ENCODE assay signal across 11 cellular contexts in genomic region chr1:246280551-246280950, GRCh38.
DNase-seq lines count a peak whose midpoint lies in the region; ATAC-seq and TF ChIP-seq lines count a peak whose summit lies in the region.
"Had no signal": no experiment of that assay in that cellular context is flagged by ENCODE, and none has a peak within 500 bp of the region (broad histone marks: within the 10 kb centered on the region; RNA-seq: fewer than 3 reads in every experiment).

No MANE protein-coding gene starts in this region.

- H3F3A ChIP-seq in PC-3 (ENCODE audit: low read length, unreplicated experiment) = no peaks in the 10 kb centered on the region

- no peak overlapping the region for H3K4me2 ChIP-seq in PC-3 (ENCODE audit: low read length)

- peak; percentile 17; the same call in 1 of the 2 replicates for ATAC-seq in PC-3
- no peak for ATAC-seq in natural killer cell
- ATAC-seq in GM18502 (IDR thresholded peaks at IDR 0.05; ENCODE audit: poor library complexity, unreplicated experiment) = no peak
- ATAC-seq: heart right ventricle had no signal

- no peaks in the 10 kb centered on the region for H3K27me3 ChIP-seq in PC-3 (ENCODE audit: low read length)
- H3K27me3 ChIP-seq: heart right ventricle had no signal

- no peak overlapping the region for H3K27ac Mint-ChIP-seq in natural killer cell

- H3K36me3 Mint-ChIP-seq in natural killer cell = no peaks in the 10 kb centered on the region

- POLR2A ChIA-PET in AG04449 (lab: Yijun Ruan, JAX) (no interaction called here), PC-3 (lab: Charles Lee; ENCODE audit: unreplicated experiment) (no interaction called here)

- H3K4me3 ChIP-seq in AG04449 (ENCODE audit: low read depth, low read length) (no peak overlapping the region), PC-3 (ENCODE audit: low read length) (no peak overlapping the region), fibroblast of pulmonary artery (replicated peaks; ENCODE audit: low read depth, low read length) (no peak overlapping the region)
- H3K4me3 ChIP-seq: heart right ventricle had no signal

- peak overlapping the region; percentile 54 for H3K27ac ChIP-seq in PC-3 (ENCODE audit: low read length)
- H3K27ac ChIP-seq: heart right ventricle had no signal

- H4K20me1 ChIP-seq in PC-3 (ENCODE audit: low read length) = no peaks in the 10 kb centered on the region

- no peak for DNase-seq in AG04449 (ENCODE audit: low read depth, low spot score)
- DNase-seq in PC-3 = peak; percentile 44
- peak; percentile 59 for DNase-seq in fibroblast of pulmonary artery (ENCODE audit: low read depth)
- no peak for DNase-seq in NCI-H524 (lab: John Stamatoyannopoulos, UW)
- DNase-seq in natural killer cell = no peak
- DNase-seq in cerebellar nuclear complex (lab: John Stamatoyannopoulos, UW) = no peak
- DNase-seq: activated CD4-positive, alpha-beta T cell treated with anti-CD3 and anti-CD28 coated beads, Interleukin-2, amount 50 U/mL, for 48 hours; heart right ventricle; stimulated activated CD4-positive, alpha-beta T cell treated with anti-CD3 and anti-CD28 coated beads, Interleukin-1b, Interleukin-23, amount 100 ng/mL, for 48 hours had no signal

- H3K4me1 Mint-ChIP-seq in natural killer cell = peaks cover 12 to 17% of the 10 kb centered on the region in 2 donors

- CTCF ChIA-PET in AG04449 (lab: Yijun Ruan, JAX) = interaction anchor here (0.6 to 4.2 kb wide), 29 partner anchors 8 to 1198 kb away, joined by 3 to 46 read pairs (median 4); partner anchors contain the start of gene KIF26B
- CTCF ChIA-PET in PC-3 (lab: Charles Lee) = interaction anchor here (0.5 to 1.6 kb wide), 9 partner anchors 8 to 958 kb away, joined by 3 to 7 read pairs (median 3); no protein-coding TSS in a partner anchor

- no peaks in the 10 kb centered on the region for H3K79me2 ChIP-seq in PC-3 (ENCODE audit: low read length)

- H3K27me3 Mint-ChIP-seq in natural killer cell (ENCODE audit: low read depth in 2 of 2) = no peaks in the 10 kb centered on the region

- no peaks in the 10 kb centered on the region for H3K36me3 ChIP-seq in PC-3 (ENCODE audit: low read depth, low read length)
- H3K36me3 ChIP-seq: heart right ventricle had no signal

- H3K9me3 ChIP-seq in PC-3 (ENCODE audit: low read length) = no peaks in the 10 kb centered on the region
- H3K9me3 ChIP-seq: heart right ventricle had no signal

- H2AFZ ChIP-seq in PC-3 (ENCODE audit: low read length) = no peak overlapping the region

- no peak overlapping the region for H3K4me3 Mint-ChIP-seq in natural killer cell

- H3K4me1 ChIP-seq in PC-3 (ENCODE audit: insufficient read depth, low read length) = peaks cover 23% of the 10 kb centered on the region
- H3K4me1 ChIP-seq: heart right ventricle had no signal

- TF ChIP-seq CTCF in AG04449 (IDR thresholded peaks at IDR 0.05; ENCODE audit: insufficient read depth, low read length, missing control alignments) (peak; percentile 9), GM12872 (IDR thresholded peaks at IDR 0.05; ENCODE audit: insufficient read depth, low read depth, low read length) (0 out of 3 replicates have a peak, but pooled peaks have one; percentile 6), PC-3 (conservative IDR thresholded peaks at IDR 0.05; ENCODE audit: low read depth, low read length) (peak; percentile 67), fibroblast of pulmonary artery (IDR thresholded peaks at IDR 0.05; ENCODE audit: low read length, missing control alignments) (peak; percentile 30), natural killer cell (IDR thresholded peaks at IDR 0.05) (no peak)

- intact Hi-C loops in PC-3 (cut with micrococcal nuclease) = loop anchor here (1.0 to 5.0 kb wide), 6 partner anchors 124 to 1128 kb away; partner anchors contain the start of gene KIF26B
- intact Hi-C loops in natural killer cell (cut with micrococcal nuclease) = no loop called here

- H3K9me3 Mint-ChIP-seq in natural killer cell = no peaks in the 10 kb centered on the region

- no peak overlapping the region for H3K9ac ChIP-seq in PC-3 (ENCODE audit: low read length)

- H3K9me2 ChIP-seq in PC-3 (replicated peaks; ENCODE audit: low read length) = no peaks in the 10 kb centered on the region

- BruUV-seq in PC-3 (replicated peaks; lab: Mats Ljungman, UMichigan) = no TSS peak

Comparison
In these comparisons a context has a peak if more than half of its experiments do, and no peak if none do; other contexts are left out.
1. DNase-seq: peak in PC-3 (single experiment) and fibroblast of pulmonary artery (single experiment); none in AG04449 (single experiment), NCI-H524 (0 of 2), natural killer cell (single experiment) and cerebellar nuclear complex (0 of 2).